1 cellular context compared by ENCODE assay signal in the genomic region with DNA sequence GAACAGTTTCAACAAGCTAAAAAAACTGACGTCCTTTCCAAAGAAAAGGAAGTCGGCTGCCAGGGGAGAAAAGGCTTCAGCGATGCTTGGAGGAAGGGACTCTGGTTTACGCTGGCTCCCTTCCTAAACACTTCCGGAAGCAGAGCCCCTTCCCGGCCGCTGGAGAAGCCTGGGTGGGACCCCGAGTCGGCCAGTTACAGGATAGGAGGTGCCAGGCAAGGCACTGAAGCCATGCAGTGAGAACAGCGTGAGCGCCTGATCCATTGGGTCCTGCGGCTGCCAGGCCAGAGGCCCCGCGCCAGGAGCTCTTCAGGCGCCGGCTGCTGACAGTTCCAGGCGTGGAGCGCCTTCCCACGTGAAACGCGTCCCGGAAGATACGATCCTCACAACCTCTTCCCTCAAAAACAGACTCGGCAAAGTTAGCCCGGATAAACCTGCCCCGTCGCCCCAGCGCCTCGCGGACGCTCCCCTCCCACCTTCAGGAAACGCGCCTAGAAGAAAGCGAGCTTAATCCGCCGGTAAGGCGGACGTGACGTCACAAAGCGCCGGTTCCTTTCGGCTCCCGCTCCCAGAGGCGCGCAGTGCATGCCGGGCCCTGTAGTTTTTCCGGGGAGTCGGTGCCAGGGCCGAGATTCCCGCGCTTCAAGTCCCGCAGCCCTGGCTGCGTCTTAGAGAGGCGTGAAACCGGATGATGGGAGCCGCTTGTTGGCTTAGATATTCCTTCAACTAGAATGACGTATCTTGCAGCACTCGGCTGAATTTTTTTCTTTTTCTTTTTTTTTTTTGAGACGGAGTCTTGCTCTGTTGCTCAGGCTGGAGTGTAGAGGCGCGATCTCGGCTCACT.
TF ChIP-seq lines count a peak whose summit lies in the region.

A gene with protein sequence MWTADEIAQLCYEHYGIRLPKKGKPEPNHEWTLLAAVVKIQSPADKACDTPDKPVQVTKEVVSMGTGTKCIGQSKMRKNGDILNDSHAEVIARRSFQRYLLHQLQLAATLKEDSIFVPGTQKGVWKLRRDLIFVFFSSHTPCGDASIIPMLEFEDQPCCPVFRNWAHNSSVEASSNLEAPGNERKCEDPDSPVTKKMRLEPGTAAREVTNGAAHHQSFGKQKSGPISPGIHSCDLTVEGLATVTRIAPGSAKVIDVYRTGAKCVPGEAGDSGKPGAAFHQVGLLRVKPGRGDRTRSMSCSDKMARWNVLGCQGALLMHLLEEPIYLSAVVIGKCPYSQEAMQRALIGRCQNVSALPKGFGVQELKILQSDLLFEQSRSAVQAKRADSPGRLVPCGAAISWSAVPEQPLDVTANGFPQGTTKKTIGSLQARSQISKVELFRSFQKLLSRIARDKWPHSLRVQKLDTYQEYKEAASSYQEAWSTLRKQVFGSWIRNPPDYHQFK (minus strand): TSS at position 520 of the 844 bp plus-strand sequence. CDS start 2,482 bp downstream, outside the sequence.

TF ChIP-seq in HepG2, 621 proteins besides CTCF, POLR2A, EP300 and RAD21 (continued from another document and continues in another):
- TF ChIP-seq, protein P1, sequence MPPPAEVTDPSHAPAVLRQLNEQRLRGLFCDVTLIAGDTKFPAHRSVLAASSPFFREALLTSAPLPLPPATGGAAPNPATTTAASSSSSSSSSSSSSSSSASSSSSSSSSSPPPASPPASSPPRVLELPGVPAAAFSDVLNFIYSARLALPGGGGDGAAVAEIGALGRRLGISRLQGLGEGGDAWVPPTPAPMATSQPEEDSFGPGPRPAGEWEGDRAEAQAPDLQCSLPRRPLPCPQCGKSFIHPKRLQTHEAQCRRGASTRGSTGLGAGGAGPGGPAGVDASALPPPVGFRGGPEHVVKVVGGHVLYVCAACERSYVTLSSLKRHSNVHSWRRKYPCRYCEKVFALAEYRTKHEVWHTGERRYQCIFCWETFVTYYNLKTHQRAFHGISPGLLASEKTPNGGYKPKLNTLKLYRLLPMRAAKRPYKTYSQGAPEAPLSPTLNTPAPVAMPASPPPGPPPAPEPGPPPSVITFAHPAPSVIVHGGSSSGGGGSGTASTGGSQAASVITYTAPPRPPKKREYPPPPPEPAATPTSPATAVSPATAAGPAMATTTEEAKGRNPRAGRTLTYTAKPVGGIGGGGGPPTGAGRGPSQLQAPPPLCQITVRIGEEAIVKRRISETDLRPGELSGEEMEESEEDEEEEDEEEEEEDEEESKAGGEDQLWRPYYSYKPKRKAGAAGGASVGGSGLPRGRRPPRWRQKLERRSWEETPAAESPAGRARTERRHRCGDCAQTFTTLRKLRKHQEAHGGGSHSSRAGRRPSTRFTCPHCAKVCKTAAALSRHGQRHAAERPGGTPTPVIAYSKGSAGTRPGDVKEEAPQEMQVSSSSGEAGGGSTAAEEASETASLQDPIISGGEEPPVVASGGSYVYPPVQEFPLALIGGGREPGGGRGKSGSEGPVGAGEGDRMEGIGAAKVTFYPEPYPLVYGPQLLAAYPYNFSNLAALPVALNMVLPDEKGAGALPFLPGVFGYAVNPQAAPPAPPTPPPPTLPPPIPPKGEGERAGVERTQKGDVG (CRISPR knock-in tag; IDR thresholded peaks at IDR 0.05; ENCODE audit: borderline replicate concordance), result no peak
- TF ChIP-seq SAP130 (CRISPR knock-in tag; IDR thresholded peaks at IDR 0.05; ENCODE audit: low read depth) (peak; percentile 99), HNRNPH1 (optimal IDR thresholded peaks at IDR 0.05; ENCODE audit: low read depth, low read length) (peak; percentile 90), SRSF9 (IDR thresholded peaks at IDR 0.05; ENCODE audit: borderline replicate concordance, insufficient read depth, low read depth, low read length, poor library complexity, severe bottlenecking) (no peak), JUNB (CRISPR knock-in tag; IDR thresholded peaks at IDR 0.05; ENCODE audit: borderline replicate concordance) (no peak), ZFY (CRISPR knock-in tag; IDR thresholded peaks at IDR 0.05) (peak; percentile 94), ZNF652 (CRISPR knock-in tag; IDR thresholded peaks at IDR 0.05; ENCODE audit: borderline replicate concordance, low read depth) (no peak), THYN1 (CRISPR knock-in tag; IDR thresholded peaks at IDR 0.05; ENCODE audit: borderline replicate concordance, low read depth) (no peak), NFIC (IDR thresholded peaks at IDR 0.05; ENCODE audit: low read length) (0 out of 2 replicates have a peak, but pooled peaks have one; percentile 25), NCOA1 (CRISPR knock-in tag; IDR thresholded peaks at IDR 0.05) (0 out of 2 replicates have a peak, but pooled peaks have one; percentile 62), ZNF260 (CRISPR knock-in tag; IDR thresholded peaks at IDR 0.05; ENCODE audit: borderline replicate concordance, low read depth) (no peak), KLF12 (CRISPR knock-in tag; IDR thresholded peaks at IDR 0.05; ENCODE audit: borderline replicate concordance) (peak; percentile 25; the same call in 1 of the 2 replicates), ZNF670 (CRISPR knock-in tag; IDR thresholded peaks at IDR 0.05; ENCODE audit: borderline replicate concordance) (peak; percentile 93), KDM5B (CRISPR knock-in tag; IDR thresholded peaks at IDR 0.05; ENCODE audit: borderline replicate concordance) (peak; percentile 90), TARDBP (CRISPR knock-in tag; IDR thresholded peaks at IDR 0.05) (0 out of 2 replicates have a peak, but pooled peaks have one; percentile 28), ZNF530 (CRISPR knock-in tag; IDR thresholded peaks at IDR 0.05; ENCODE audit: low read depth) (no peak), ATF1 (CRISPR knock-in tag; IDR thresholded peaks at IDR 0.05) (peak; percentile 96), EED (CRISPR knock-in tag; IDR thresholded peaks at IDR 0.05) (peak; percentile 60; the same call in 1 of the 2 replicates), NFRKB (IDR thresholded peaks at IDR 0.05) (no peak), ZNF441 (CRISPR knock-in tag; IDR thresholded peaks at IDR 0.05; ENCODE audit: borderline replicate concordance) (peak; percentile 68), ZBTB3 (CRISPR knock-in tag; IDR thresholded peaks at IDR 0.05; ENCODE audit: borderline replicate concordance, low read depth) (no peak), SNRNP70 (IDR thresholded peaks at IDR 0.05; ENCODE audit: low read depth, low read length) (no peak)
- TF ChIP-seq, protein P2, sequence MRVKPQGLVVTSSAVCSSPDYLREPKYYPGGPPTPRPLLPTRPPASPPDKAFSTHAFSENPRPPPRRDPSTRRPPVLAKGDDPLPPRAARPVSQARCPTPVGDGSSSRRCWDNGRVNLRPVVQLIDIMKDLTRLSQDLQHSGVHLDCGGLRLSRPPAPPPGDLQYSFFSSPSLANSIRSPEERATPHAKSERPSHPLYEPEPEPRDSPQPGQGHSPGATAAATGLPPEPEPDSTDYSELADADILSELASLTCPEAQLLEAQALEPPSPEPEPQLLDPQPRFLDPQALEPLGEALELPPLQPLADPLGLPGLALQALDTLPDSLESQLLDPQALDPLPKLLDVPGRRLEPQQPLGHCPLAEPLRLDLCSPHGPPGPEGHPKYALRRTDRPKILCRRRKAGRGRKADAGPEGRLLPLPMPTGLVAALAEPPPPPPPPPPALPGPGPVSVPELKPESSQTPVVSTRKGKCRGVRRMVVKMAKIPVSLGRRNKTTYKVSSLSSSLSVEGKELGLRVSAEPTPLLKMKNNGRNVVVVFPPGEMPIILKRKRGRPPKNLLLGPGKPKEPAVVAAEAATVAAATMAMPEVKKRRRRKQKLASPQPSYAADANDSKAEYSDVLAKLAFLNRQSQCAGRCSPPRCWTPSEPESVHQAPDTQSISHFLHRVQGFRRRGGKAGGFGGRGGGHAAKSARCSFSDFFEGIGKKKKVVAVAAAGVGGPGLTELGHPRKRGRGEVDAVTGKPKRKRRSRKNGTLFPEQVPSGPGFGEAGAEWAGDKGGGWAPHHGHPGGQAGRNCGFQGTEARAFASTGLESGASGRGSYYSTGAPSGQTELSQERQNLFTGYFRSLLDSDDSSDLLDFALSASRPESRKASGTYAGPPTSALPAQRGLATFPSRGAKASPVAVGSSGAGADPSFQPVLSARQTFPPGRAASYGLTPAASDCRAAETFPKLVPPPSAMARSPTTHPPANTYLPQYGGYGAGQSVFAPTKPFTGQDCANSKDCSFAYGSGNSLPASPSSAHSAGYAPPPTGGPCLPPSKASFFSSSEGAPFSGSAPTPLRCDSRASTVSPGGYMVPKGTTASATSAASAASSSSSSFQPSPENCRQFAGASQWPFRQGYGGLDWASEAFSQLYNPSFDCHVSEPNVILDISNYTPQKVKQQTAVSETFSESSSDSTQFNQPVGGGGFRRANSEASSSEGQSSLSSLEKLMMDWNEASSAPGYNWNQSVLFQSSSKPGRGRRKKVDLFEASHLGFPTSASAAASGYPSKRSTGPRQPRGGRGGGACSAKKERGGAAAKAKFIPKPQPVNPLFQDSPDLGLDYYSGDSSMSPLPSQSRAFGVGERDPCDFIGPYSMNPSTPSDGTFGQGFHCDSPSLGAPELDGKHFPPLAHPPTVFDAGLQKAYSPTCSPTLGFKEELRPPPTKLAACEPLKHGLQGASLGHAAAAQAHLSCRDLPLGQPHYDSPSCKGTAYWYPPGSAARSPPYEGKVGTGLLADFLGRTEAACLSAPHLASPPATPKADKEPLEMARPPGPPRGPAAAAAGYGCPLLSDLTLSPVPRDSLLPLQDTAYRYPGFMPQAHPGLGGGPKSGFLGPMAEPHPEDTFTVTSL (CRISPR knock-in tag; IDR thresholded peaks at IDR 0.05; ENCODE audit: borderline replicate concordance), result no peak
- TF ChIP-seq, protein P3, sequence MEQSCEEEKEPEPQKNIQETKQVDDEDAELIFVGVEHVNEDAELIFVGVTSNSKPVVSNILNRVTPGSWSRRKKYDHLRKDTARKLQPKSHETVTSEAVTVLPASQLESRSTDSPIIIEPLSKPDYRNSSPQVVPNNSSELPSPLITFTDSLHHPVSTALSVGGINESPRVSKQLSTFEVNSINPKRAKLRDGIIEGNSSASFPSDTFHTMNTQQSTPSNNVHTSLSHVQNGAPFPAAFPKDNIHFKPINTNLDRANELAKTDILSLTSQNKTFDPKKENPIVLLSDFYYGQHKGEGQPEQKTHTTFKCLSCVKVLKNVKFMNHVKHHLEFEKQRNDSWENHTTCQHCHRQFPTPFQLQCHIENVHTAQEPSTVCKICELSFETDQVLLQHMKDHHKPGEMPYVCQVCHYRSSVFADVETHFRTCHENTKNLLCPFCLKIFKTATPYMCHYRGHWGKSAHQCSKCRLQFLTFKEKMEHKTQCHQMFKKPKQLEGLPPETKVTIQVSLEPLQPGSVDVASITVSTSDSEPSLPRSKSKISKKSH (CRISPR knock-in tag; IDR thresholded peaks at IDR 0.05; ENCODE audit: borderline replicate concordance), result peak; percentile 69
- TF ChIP-seq, protein P4, sequence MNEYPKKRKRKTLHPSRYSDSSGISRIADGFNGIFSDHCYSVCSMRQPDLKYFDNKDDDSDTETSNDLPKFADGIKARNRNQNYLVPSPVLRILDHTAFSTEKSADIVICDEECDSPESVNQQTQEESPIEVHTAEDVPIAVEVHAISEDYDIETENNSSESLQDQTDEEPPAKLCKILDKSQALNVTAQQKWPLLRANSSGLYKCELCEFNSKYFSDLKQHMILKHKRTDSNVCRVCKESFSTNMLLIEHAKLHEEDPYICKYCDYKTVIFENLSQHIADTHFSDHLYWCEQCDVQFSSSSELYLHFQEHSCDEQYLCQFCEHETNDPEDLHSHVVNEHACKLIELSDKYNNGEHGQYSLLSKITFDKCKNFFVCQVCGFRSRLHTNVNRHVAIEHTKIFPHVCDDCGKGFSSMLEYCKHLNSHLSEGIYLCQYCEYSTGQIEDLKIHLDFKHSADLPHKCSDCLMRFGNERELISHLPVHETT (CRISPR knock-in tag; conservative IDR thresholded peaks at IDR 0.05), result peak; percentile 89
- TF ChIP-seq, protein P5, sequence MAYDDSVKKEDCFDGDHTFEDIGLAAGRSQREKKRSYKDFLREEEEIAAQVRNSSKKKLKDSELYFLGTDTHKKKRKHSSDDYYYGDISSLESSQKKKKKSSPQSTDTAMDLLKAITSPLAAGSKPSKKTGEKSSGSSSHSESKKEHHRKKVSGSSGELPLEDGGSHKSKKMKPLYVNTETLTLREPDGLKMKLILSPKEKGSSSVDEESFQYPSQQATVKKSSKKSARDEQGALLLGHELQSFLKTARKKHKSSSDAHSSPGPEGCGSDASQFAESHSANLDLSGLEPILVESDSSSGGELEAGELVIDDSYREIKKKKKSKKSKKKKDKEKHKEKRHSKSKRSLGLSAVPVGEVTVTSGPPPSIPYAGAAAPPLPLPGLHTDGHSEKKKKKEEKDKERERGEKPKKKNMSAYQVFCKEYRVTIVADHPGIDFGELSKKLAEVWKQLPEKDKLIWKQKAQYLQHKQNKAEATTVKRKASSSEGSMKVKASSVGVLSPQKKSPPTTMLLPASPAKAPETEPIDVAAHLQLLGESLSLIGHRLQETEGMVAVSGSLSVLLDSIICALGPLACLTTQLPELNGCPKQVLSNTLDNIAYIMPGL (CRISPR knock-in tag; IDR thresholded peaks at IDR 0.05; ENCODE audit: borderline replicate concordance in 1 of 2, low read depth in 1 of 2), result peak in 1 of 2 experiments; percentile 68; a peak in 3 of 4 replicates
- TF ChIP-seq, protein P6, sequence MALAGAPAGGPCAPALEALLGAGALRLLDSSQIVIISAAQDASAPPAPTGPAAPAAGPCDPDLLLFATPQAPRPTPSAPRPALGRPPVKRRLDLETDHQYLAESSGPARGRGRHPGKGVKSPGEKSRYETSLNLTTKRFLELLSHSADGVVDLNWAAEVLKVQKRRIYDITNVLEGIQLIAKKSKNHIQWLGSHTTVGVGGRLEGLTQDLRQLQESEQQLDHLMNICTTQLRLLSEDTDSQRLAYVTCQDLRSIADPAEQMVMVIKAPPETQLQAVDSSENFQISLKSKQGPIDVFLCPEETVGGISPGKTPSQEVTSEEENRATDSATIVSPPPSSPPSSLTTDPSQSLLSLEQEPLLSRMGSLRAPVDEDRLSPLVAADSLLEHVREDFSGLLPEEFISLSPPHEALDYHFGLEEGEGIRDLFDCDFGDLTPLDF (CRISPR knock-in tag; IDR thresholded peaks at IDR 0.05), result peak; percentile 99
- TF ChIP-seq, protein P7, sequence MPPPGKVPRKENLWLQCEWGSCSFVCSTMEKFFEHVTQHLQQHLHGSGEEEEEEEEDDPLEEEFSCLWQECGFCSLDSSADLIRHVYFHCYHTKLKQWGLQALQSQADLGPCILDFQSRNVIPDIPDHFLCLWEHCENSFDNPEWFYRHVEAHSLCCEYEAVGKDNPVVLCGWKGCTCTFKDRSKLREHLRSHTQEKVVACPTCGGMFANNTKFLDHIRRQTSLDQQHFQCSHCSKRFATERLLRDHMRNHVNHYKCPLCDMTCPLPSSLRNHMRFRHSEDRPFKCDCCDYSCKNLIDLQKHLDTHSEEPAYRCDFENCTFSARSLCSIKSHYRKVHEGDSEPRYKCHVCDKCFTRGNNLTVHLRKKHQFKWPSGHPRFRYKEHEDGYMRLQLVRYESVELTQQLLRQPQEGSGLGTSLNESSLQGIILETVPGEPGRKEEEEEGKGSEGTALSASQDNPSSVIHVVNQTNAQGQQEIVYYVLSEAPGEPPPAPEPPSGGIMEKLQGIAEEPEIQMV (CRISPR knock-in tag; IDR thresholded peaks at IDR 0.05; ENCODE audit: low read depth), result peak; percentile 85
